ENCODE assay signal across 1 cellular context in the genomic region with DNA sequence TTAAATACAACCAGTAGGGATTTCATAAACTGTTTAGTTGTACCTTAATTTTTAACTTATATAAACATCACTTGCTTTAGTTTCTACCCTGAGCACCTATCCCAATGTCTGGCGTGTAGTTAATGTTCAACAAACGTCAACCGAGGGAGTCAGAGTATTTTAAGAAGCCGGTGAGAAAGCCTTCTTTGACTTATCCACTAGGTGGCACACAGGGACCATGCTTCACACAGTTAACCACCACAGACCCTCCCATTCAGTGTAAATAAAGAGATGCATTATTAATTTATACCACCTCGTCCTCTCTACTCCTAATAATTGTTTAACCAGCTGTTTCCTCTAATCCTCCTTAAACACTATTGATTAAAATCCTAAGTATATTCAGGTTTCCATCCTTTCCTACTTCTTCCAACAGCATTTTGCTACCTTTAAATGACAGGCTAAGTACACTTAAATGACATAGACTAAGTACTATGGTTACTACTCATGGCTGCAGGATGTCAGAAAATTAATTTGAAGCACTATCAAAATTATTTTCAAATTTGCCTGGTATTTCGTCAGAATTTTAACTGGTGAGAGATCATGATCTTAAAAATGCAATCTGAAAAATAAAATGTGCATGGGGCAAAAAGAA.
TF ChIP-seq lines count a peak whose summit lies in the region.

No MANE protein-coding gene starts in this region.

TF ChIP-seq in GM23338, 12 proteins besides CTCF, POLR2A, EP300 and RAD21 (continued from another document):
- TF ChIP-seq REST (IDR thresholded peaks at IDR 0.05; ENCODE audit: unreplicated experiment) (no peak), JUNB (IDR thresholded peaks at IDR 0.05; ENCODE audit: unreplicated experiment) (no peak), STAT1 (IDR thresholded peaks at IDR 0.05; ENCODE audit: unreplicated experiment) (no peak), EZH2 (IDR thresholded peaks at IDR 0.05; ENCODE audit: low read depth, unreplicated experiment) (no peak), NANOG (IDR thresholded peaks at IDR 0.05; ENCODE audit: borderline replicate concordance) (no peak), ZNF114 (CRISPR knock-in tag; IDR thresholded peaks at IDR 0.05) (no peak), POLR2AphosphoS5 (IDR thresholded peaks at IDR 0.05; ENCODE audit: low read depth) (no peak), ETS1 (IDR thresholded peaks at IDR 0.05) (no peak)
